Comparison of ENCODE assay signal across 16 cellular contexts in the genomic region with DNA sequence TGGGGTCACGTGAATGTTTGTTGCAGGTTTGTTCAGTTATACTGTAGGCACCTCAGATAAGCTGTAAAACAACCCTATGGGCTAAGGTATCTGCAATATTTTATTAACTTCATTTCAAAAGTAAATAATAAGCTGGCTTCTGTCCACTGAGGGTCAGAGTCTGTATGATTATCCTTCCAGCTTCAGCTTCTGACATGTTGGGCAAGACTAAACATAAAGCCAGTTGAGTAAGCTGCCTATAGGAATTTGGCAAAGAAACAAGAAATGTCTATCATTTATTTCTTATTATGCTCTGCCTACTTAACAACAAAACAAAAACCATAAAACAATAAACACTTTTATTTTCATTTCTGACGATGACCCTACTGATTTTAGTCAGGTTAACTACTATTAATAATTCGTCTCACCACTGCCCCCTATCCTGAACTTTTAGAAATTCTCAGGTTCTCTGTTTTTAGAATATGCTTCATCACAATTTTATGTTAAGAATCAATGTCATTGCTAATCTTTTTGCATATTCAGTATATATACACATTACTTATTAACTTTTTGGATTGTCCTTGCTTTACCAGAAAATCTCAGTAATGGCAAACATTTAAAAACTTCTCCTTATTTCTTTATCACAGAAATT.
DNase-seq lines count a peak whose midpoint lies in the region; TF ChIP-seq lines count a peak whose summit lies in the region.
"Had no signal": no experiment of that assay in that cellular context is flagged by ENCODE, and none has a peak within 500 bp of the region (broad histone marks: within the 10 kb centered on the region; RNA-seq: fewer than 3 reads in every experiment).

No MANE protein-coding gene starts in this region.

- H3K27me3 ChIP-seq in A673 (replicated peaks; ENCODE audit: insufficient read depth, low read depth, low read length, poor library complexity) (no peaks in the 10 kb centered on the region), PC-9 (ENCODE audit: insufficient read depth, low read depth) (no peaks in the 10 kb centered on the region), adrenal gland (no peaks in the 10 kb centered on the region), esophagus squamous epithelium (no peaks in the 10 kb centered on the region)
- H3K27me3 ChIP-seq: BE2C had no signal

- H3K27me3 Mint-ChIP-seq in activated CD4-positive, alpha-beta memory T cell treated with anti-CD3 and anti-CD28 coated beads for 36 hours: no peaks in the 10 kb centered on the region

- CTCF ChIA-PET in A673 (lab: Charles Lee) (no interaction called here), PC-9 (lab: Charles Lee) (no interaction called here)
- CTCF ChIA-PET in activated CD4-positive, alpha-beta memory T cell treated with anti-CD3 and anti-CD28 coated beads for 36 hours (lab: Charles Lee): no interaction called here

- H3K9me2 ChIP-seq in PC-9 (ENCODE audit: insufficient read depth): no peaks in the 10 kb centered on the region

- intact Hi-C loops in A673 (cut with micrococcal nuclease; ENCODE audit: unreplicated experiment): no loop called here
- intact Hi-C loops in PC-9 (cut with micrococcal nuclease; ENCODE audit: unreplicated experiment): no loop called here
- intact Hi-C loops in adrenal gland (cut with DNase I): no loop called here
- intact Hi-C loops in esophagus squamous epithelium (cut with DNase I): no loop called here
- intact Hi-C loops in activated CD4-positive, alpha-beta memory T cell treated with anti-CD3 and anti-CD28 coated beads for 36 hours (cut with micrococcal nuclease): no loop called here

- H3F3A ChIP-seq in PC-9 (ENCODE audit: insufficient read depth, low read depth): no peaks in the 10 kb centered on the region

- no peaks in the 10 kb centered on the region for H4K20me1 ChIP-seq in PC-9 (ENCODE audit: insufficient read depth)

- H3K9me3 ChIP-seq in A673 (ENCODE audit: low read depth, low read length, poor library complexity, severe bottlenecking) (no peaks in the 10 kb centered on the region), PC-9 (ENCODE audit: insufficient read depth, low read depth) (no peaks in the 10 kb centered on the region), adrenal gland (replicated peaks in 1 of 3) (no peaks in the 10 kb centered on the region), esophagus squamous epithelium (no peaks in the 10 kb centered on the region)
- H3K9me3 ChIP-seq: BE2C had no signal

- no peak overlapping the region for H3K4me2 ChIP-seq in PC-9

- H3K9me3 Mint-ChIP-seq in activated CD4-positive, alpha-beta memory T cell treated with anti-CD3 and anti-CD28 coated beads for 36 hours: no peaks in the 10 kb centered on the region

- H3K4me3 ChIP-seq in A673 (ENCODE audit: low read depth, low read length, poor library complexity, severe bottlenecking) (no peak overlapping the region), GM12865 (ENCODE audit: low read depth, low read length) (no peak overlapping the region), PC-9 (no peak overlapping the region), fibroblast of mammary gland (ENCODE audit: control insufficient read depth, low read depth, low read length) (no peak overlapping the region), adrenal gland (no peak overlapping the region), esophagus squamous epithelium (no peak overlapping the region)

- H3K4me1 ChIP-seq in A673 (ENCODE audit: insufficient read depth, low read length, poor library complexity, severe bottlenecking) (no peaks in the 10 kb centered on the region), PC-9 (replicated peaks; ENCODE audit: insufficient read depth) (no peaks in the 10 kb centered on the region), adrenal gland (replicated peaks in 1 of 2) (peaks cover 6 to 9% of the 10 kb centered on the region in 2 donors), esophagus squamous epithelium (peaks cover 0 to 7% (median 0%) of the 10 kb centered on the region in 3 donors)
- H3K4me1 ChIP-seq: BE2C had no signal

- H3K79me2 ChIP-seq in PC-9 (ENCODE audit: low read depth): no peaks in the 10 kb centered on the region

- BruUV-seq in A673 (replicated peaks; lab: Mats Ljungman, UMichigan): no TSS peak
- BruUV-seq in PC-9 (replicated peaks; lab: Mats Ljungman, UMichigan): no TSS peak

- WGBS in adrenal gland, 4 donors: 71 to 75% (median 73%) methylated on average over 3 of the region's 3 CpGs
- WGBS in esophagus squamous epithelium, 2 donors: 19 to 32% methylated on average over 3 of the region's 3 CpGs

- no peak overlapping the region for H3K27ac Mint-ChIP-seq in activated CD4-positive, alpha-beta memory T cell treated with anti-CD3 and anti-CD28 coated beads for 36 hours
- H3K27ac Mint-ChIP-seq: activated T-helper 2 cell treated with anti-CD3 and anti-CD28 coated beads, Interferon-gamma antibody, Interleukin-2, Interleukin-4, amounts not matched to agents 10 μg/mL and 5 μg/mL and 100 μg/mL, durations not matched to agents 14 hours and 24 hours and 36 hours; stimulated activated effector memory CD8-positive, alpha-beta T cell treated with anti-CD3 and anti-CD28 coated beads, Interleukin-12 subunit alpha, Interleukin-12 subunit beta, amount 100 ng/mL, for 72 hours had no signal

- H3K27ac ChIP-seq in A673 (ENCODE audit: low read depth, low read length, poor library complexity, severe bottlenecking) (no peak overlapping the region), PC-9 (no peak overlapping the region), adrenal gland (no peak overlapping the region), esophagus squamous epithelium (no peak overlapping the region)

- no peak overlapping the region for H2AFZ ChIP-seq in PC-9

- DNase-seq in A673 (ENCODE audit: low spot score) (no peak), GM12865 (ENCODE audit: low read depth) (peak; percentile 5), PC-9 (no peak), fibroblast of mammary gland (ENCODE audit: low read depth) (no peak), adrenal gland (no peak), esophagus squamous epithelium (lab: John Stamatoyannopoulos, UW) (no peak), NCI-H748 (lab: John Stamatoyannopoulos, UW; ENCODE audit: unreplicated experiment) (no peak)
- no peak for DNase-seq in activated CD4-positive, alpha-beta memory T cell treated with anti-CD3 and anti-CD28 coated beads for 36 hours
- DNase-seq: BE2C, GF-D8, mesendoderm, MV-4-11, NCI-H526 treated with DMSO at 0.1 percent for 48 hours, SW 1271 had no signal

- TF ChIP-seq CTCF in A673 (conservative IDR thresholded peaks at IDR 0.05; ENCODE audit: low read depth, low read length) (peak; percentile 35; the same call in 1 of the 2 replicates), GM12865 (IDR thresholded peaks at IDR 0.05; ENCODE audit: insufficient read depth, low read depth, low read length, missing control alignments) (no peak), PC-9 (conservative IDR thresholded peaks at IDR 0.05) (peak; percentile 38; the same call in 1 of the 2 replicates), fibroblast of mammary gland (conservative IDR thresholded peaks at IDR 0.05; ENCODE audit: control insufficient read depth, insufficient read depth, low read depth, low read length) (peak; percentile 39), adrenal gland (IDR thresholded peaks at IDR 0.05) (peak in 1 of 6 experiments; percentile 19), esophagus squamous epithelium (IDR thresholded peaks at IDR 0.05) (peak in 2 of 6 experiments; percentile 17 to 39)

- H3K4me3 Mint-ChIP-seq in activated CD4-positive, alpha-beta memory T cell treated with anti-CD3 and anti-CD28 coated beads for 36 hours: no peak overlapping the region
- H3K4me3 Mint-ChIP-seq: stimulated activated effector memory CD8-positive, alpha-beta T cell treated with anti-CD3 and anti-CD28 coated beads, Interleukin-12 subunit alpha, Interleukin-12 subunit beta, amount 100 ng/mL, for 72 hours had no signal

- H3K4me1 Mint-ChIP-seq in activated CD4-positive, alpha-beta memory T cell treated with anti-CD3 and anti-CD28 coated beads for 36 hours (ENCODE audit: low read depth): no peaks in the 10 kb centered on the region
- H3K4me1 Mint-ChIP-seq: stimulated activated effector memory CD8-positive, alpha-beta T cell treated with anti-CD3 and anti-CD28 coated beads, Interleukin-12 subunit alpha, Interleukin-12 subunit beta, amount 100 ng/mL, for 72 hours had no signal

- POLR2A ChIA-PET in A673 (lab: Charles Lee; ENCODE audit: low non-redundant PET) (no interaction called here), PC-9 (lab: Charles Lee; ENCODE audit: unreplicated experiment) (no interaction called here)
- POLR2A ChIA-PET in activated CD4-positive, alpha-beta memory T cell treated with anti-CD3 and anti-CD28 coated beads for 36 hours (lab: Charles Lee): no interaction called here

- H3K36me3 ChIP-seq in A673 (ENCODE audit: insufficient read depth, low read length, poor library complexity, severe bottlenecking) (no peaks in the 10 kb centered on the region), PC-9 (ENCODE audit: low read depth) (no peaks in the 10 kb centered on the region), adrenal gland (replicated peaks in 1 of 2) (no peaks in the 10 kb centered on the region), esophagus squamous epithelium (no peaks in the 10 kb centered on the region)
- H3K36me3 ChIP-seq: BE2C had no signal

- no peaks in the 10 kb centered on the region for H3K36me3 Mint-ChIP-seq in activated CD4-positive, alpha-beta memory T cell treated with anti-CD3 and anti-CD28 coated beads for 36 hours
- H3K36me3 Mint-ChIP-seq: stimulated activated effector memory CD8-positive, alpha-beta T cell treated with anti-CD3 and anti-CD28 coated beads, Interleukin-12 subunit alpha, Interleukin-12 subunit beta, amount 100 ng/mL, for 72 hours had no signal

- no peak for TF ChIP-seq POLR2A in adrenal gland (IDR thresholded peaks at IDR 0.05)
- TF ChIP-seq POLR2A in esophagus squamous epithelium (IDR thresholded peaks at IDR 0.05): no peak
